ENCODE assay signal across 18 cellular contexts in the genomic region with DNA sequence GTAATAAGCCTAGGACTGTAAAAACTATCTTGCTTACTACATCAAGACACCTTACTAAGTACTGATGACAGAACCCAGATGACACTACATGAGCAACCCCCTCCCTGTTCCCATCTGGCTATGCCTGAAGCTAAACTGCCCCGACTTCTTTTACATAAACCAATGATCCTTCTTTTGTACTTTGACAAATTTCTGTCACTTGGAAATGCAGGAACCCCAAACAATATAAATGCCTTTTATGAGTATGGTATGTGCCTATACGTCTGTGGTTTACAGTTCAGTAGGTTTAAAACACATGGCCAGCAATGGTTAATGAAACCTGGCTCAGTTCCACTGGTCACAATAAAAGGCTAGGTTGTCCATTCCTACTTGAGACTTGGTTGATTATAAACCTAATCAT. TPM values are rescaled to one million over a fixed set of nuclear protein-coding genes. Genes with fewer than 3 reads are reported as not detected.
"Had no signal": no experiment of that assay in that cellular context is flagged by ENCODE, and none has a peak within 500 bp of the region (broad histone marks: within the 10 kb centered on the region; RNA-seq: fewer than 3 reads in every experiment).

No MANE protein-coding gene starts in this region.

- H3K27me3 Mint-ChIP-seq: progenitor cell of endocrine pancreas had no signal

- DNase-seq: activated CD4-positive, alpha-beta T cell treated with anti-CD3 and anti-CD28 coated beads, Interleukin-2, amount 50 U/mL, for 48 hours; activated naive CD4-positive, alpha-beta T cell treated with anti-CD3 and anti-CD28 coated beads for 36 hours; activated T-cell treated with anti-CD3 and anti-CD28 coated beads, Interleukin-2, amount 50 U/mL, for 1 hour; erythroblast; left ventricle myocardium superior; mesenchymal stem cell; nephron progenitor cell; occipital lobe; right cardiac atrium; small intestine; stimulated activated CD4-positive, alpha-beta T cell treated with anti-CD3 and anti-CD28 coated beads, Interleukin-4, amount 100 ng/mL, for 24 hours; stimulated activated naive CD4-positive, alpha-beta T cell treated with Interleukin-2 at 50 U/mL for 16 hours; substantia nigra; transverse colon had no signal

- ATAC-seq: gastroesophageal sphincter, left ventricle myocardium superior, right cardiac atrium had no signal

- H3K27ac Mint-ChIP-seq: activated naive CD4-positive, alpha-beta T cell treated with anti-CD3 and anti-CD28 coated beads for 36 hours; activated T-helper 2 cell treated with anti-CD3 and anti-CD28 coated beads, Interferon-gamma antibody, Interleukin-2, Interleukin-4, amounts not matched to agents 10 μg/mL and 5 μg/mL and 100 μg/mL, durations not matched to agents 14 hours and 24 hours and 36 hours; nephron progenitor cell; progenitor cell of endocrine pancreas had no signal

- H3K9me3 Mint-ChIP-seq: activated naive CD4-positive, alpha-beta T cell treated with anti-CD3 and anti-CD28 coated beads for 36 hours; activated T-helper 2 cell treated with anti-CD3 and anti-CD28 coated beads, Interferon-gamma antibody, Interleukin-2, Interleukin-4, amounts not matched to agents 10 μg/mL and 5 μg/mL and 100 μg/mL, durations not matched to agents 14 hours and 24 hours and 36 hours; nephron progenitor cell had no signal

- H3K4me3 Mint-ChIP-seq: activated naive CD4-positive, alpha-beta T cell treated with anti-CD3 and anti-CD28 coated beads for 36 hours; nephron progenitor cell had no signal

- H3K4me3 ChIP-seq: gastroesophageal sphincter, transverse colon, vagina had no signal

RNA-seq across cellular contexts. Expression of gene SYCP3, which starts 6.1 kb away (rescaled TPM):
- total RNA-seq: activated naive CD4-positive, alpha-beta T cell treated with anti-CD3 and anti-CD28 coated beads for 36 hours; left ventricle myocardium superior; progenitor cell of endocrine pancreas; vagina had no signal
